ENCODE assay signal across 8 cellular contexts in genomic region chr18:46097853-46098615, GRCh38. TPM values are rescaled to one million over a fixed set of nuclear protein-coding genes. Genes with fewer than 3 reads are reported as not detected.
DNase-seq lines count a peak whose midpoint lies in the region; ATAC-seq and TF ChIP-seq lines count a peak whose summit lies in the region.

Gene ATP5F1A (minus strand): TSS chr18:46098296. CDS start chr18:46098231, 65 bp downstream.

- no peaks in the 10 kb centered on the region for H3K9me2 ChIP-seq in PC-3 (replicated peaks; ENCODE audit: low read length)

- H3K36me3 ChIP-seq in HUES64 (ENCODE audit: insufficient read depth, low read length): peaks cover 26% of the 10 kb centered on the region
- no peaks in the 10 kb centered on the region for H3K36me3 ChIP-seq in PC-3 (ENCODE audit: low read depth, low read length)
- H3K36me3 ChIP-seq in esophagus squamous epithelium: peaks cover 4 to 24% (median 13%) of the 10 kb centered on the region in 3 donors

- no peak for TF ChIP-seq CTCF in PC-3 (conservative IDR thresholded peaks at IDR 0.05; ENCODE audit: low read depth, low read length)
- no peak for TF ChIP-seq CTCF in esophagus squamous epithelium (IDR thresholded peaks at IDR 0.05)

- H3K4me1 ChIP-seq in HUES64 (ENCODE audit: insufficient read depth, low read length): peaks cover 9% of the 10 kb centered on the region
- H3K4me1 ChIP-seq in PC-3 (ENCODE audit: insufficient read depth, low read length): peaks cover 6% of the 10 kb centered on the region; the same call in 1 of the 2 replicates
- H3K4me1 ChIP-seq in esophagus squamous epithelium: peaks cover 16 to 50% (median 18%) of the 10 kb centered on the region in 3 donors

- DNase-seq in DMS114 treated with DMSO at 0.1 percent for 48 hours (lab: John Stamatoyannopoulos, UW; ENCODE audit: unreplicated experiment): peak; percentile 80
- peak; percentile 52 for DNase-seq in PC-3
- DNase-seq in activated T-cell treated with anti-CD3 and anti-CD28 coated beads, Interleukin-2, amount 50 U/mL, for 4 hours: peak; percentile 78
- DNase-seq in esophagus squamous epithelium (lab: John Stamatoyannopoulos, UW): peak; percentile 34
- DNase-seq in naive B cell: peak; percentile 89

- no peaks in the 10 kb centered on the region for H3K9me3 Mint-ChIP-seq in activated T-cell treated with anti-CD3 and anti-CD28 coated beads, Interleukin-2, amount 50 U/mL, for 4 hours
- H3K9me3 Mint-ChIP-seq in naive B cell: no peaks in the 10 kb centered on the region
- H3K9me3 Mint-ChIP-seq in stimulated activated memory B cell treated with anti-CD40 and anti-IgM and Interleukin-4, amounts not matched to agents 10 μg/mL and 1 μg/mL and 100 μg/mL, for 72 hours: no peaks in the 10 kb centered on the region

- intact Hi-C loops in PC-3 (cut with micrococcal nuclease): no loop called here
- intact Hi-C loops in esophagus squamous epithelium (cut with DNase I): no loop called here

- H3K27me3 ChIP-seq in HUES64 (ENCODE audit: insufficient read depth, low read length): no peaks in the 10 kb centered on the region
- no peaks in the 10 kb centered on the region for H3K27me3 ChIP-seq in PC-3 (ENCODE audit: low read length)
- H3K27me3 ChIP-seq in esophagus squamous epithelium: no peaks in the 10 kb centered on the region

- peaks cover 49% of the 10 kb centered on the region for H3K79me2 ChIP-seq in PC-3 (ENCODE audit: low read length)

- peak within 1 kb of the TSS; percentile 96 for H2AFZ ChIP-seq in PC-3 (ENCODE audit: low read length)

- POLR2A ChIA-PET in PC-3 (lab: Charles Lee; ENCODE audit: unreplicated experiment): interaction anchor here (0.6 kb wide), 2 partner anchors 75 to 1052 kb away, joined by 3 to 4 read pairs; no protein-coding TSS in a partner anchor

- H3K4me1 Mint-ChIP-seq in activated T-cell treated with anti-CD3 and anti-CD28 coated beads, Interleukin-2, amount 50 U/mL, for 4 hours (ENCODE audit: low read depth): peaks cover 32% of the 10 kb centered on the region
- peaks cover 5 to 46% (median 18%) of the 10 kb centered on the region in 3 donors for H3K4me1 Mint-ChIP-seq in naive B cell
- peaks cover 29% of the 10 kb centered on the region for H3K4me1 Mint-ChIP-seq in stimulated activated memory B cell treated with anti-CD40 and anti-IgM and Interleukin-4, amounts not matched to agents 10 μg/mL and 1 μg/mL and 100 μg/mL, for 72 hours

- peak within 1 kb of the TSS; percentile 95 for H3K4me3 ChIP-seq in HUES64 (ENCODE audit: low read length)
- H3K4me3 ChIP-seq in PC-3 (ENCODE audit: low read length): peak within 1 kb of the TSS; percentile 95
- peak within 1 kb of the TSS; percentile 67 to 96 (median 92) for H3K4me3 ChIP-seq in esophagus squamous epithelium

- no peaks in the 10 kb centered on the region for H3K27me3 Mint-ChIP-seq in activated T-cell treated with anti-CD3 and anti-CD28 coated beads, Interleukin-2, amount 50 U/mL, for 4 hours (ENCODE audit: low read depth)
- no peaks in the 10 kb centered on the region for H3K27me3 Mint-ChIP-seq in naive B cell
- no peaks in the 10 kb centered on the region for H3K27me3 Mint-ChIP-seq in stimulated activated memory B cell treated with anti-CD40 and anti-IgM and Interleukin-4, amounts not matched to agents 10 μg/mL and 1 μg/mL and 100 μg/mL, for 72 hours

- peak in 2 of 4 donors; percentile 61 to 87 for TF ChIP-seq POLR2A in esophagus squamous epithelium (IDR thresholded peaks at IDR 0.05)

- ATAC-seq in GM21447 (IDR thresholded peaks at IDR 0.05; ENCODE audit: unreplicated experiment): peak; percentile 79
- peak; percentile 93 for ATAC-seq in PC-3
- ATAC-seq in activated T-cell treated with anti-CD3 and anti-CD28 coated beads, Interleukin-2, amount 50 U/mL, for 4 hours: peak; percentile 89 to 93
- peak; percentile 85 to 88 for ATAC-seq in naive B cell (ENCODE audit: low read depth in 2 of 2)
- peak; percentile 94 for ATAC-seq in stimulated activated memory B cell treated with anti-CD40 and anti-IgM and Interleukin-4, amounts not matched to agents 10 μg/mL and 1 μg/mL and 100 μg/mL, for 72 hours

- H3K4me3 Mint-ChIP-seq in activated T-cell treated with anti-CD3 and anti-CD28 coated beads, Interleukin-2, amount 50 U/mL, for 4 hours: peak within 1 kb of the TSS; percentile 99
- H3K4me3 Mint-ChIP-seq in naive B cell: peak within 1 kb of the TSS; percentile 90 to 98 (median 96)
- peak within 1 kb of the TSS; percentile 93 for H3K4me3 Mint-ChIP-seq in stimulated activated memory B cell treated with anti-CD40 and anti-IgM and Interleukin-4, amounts not matched to agents 10 μg/mL and 1 μg/mL and 100 μg/mL, for 72 hours

- H3K36me3 Mint-ChIP-seq in activated T-cell treated with anti-CD3 and anti-CD28 coated beads, Interleukin-2, amount 50 U/mL, for 4 hours (ENCODE audit: insufficient read depth): peaks cover 16% of the 10 kb centered on the region
- H3K36me3 Mint-ChIP-seq in naive B cell: no peaks in the 10 kb centered on the region
- H3K36me3 Mint-ChIP-seq in stimulated activated memory B cell treated with anti-CD40 and anti-IgM and Interleukin-4, amounts not matched to agents 10 μg/mL and 1 μg/mL and 100 μg/mL, for 72 hours: peaks cover 13% of the 10 kb centered on the region

- H3K4me2 ChIP-seq in PC-3 (ENCODE audit: low read length): peak within 1 kb of the TSS; percentile 85

- H4K20me1 ChIP-seq in PC-3 (ENCODE audit: low read length): 0 out of 2 replicates have a peak, but pooled peaks cover 3% of the 10 kb centered on the region

- H3K9ac ChIP-seq in HUES64 (ENCODE audit: low read depth, low read length) (peak within 1 kb of the TSS; percentile 97), PC-3 (ENCODE audit: low read length) (peak within 1 kb of the TSS; percentile 94)

- CTCF ChIA-PET in PC-3 (lab: Charles Lee): no interaction called here

- WGBS in HUES64: under 1% methylated on average over 44 of the region's 49 CpGs
- 0 to 1% methylated on average over 21 to 28 of the region's 49 CpGs for WGBS in esophagus squamous epithelium, 2 donors

- peak within 1 kb of the TSS; percentile 95 to 99 (median 98) for H3K27ac Mint-ChIP-seq in naive B cell
- peak within 1 kb of the TSS; percentile 93 for H3K27ac Mint-ChIP-seq in stimulated activated memory B cell treated with anti-CD40 and anti-IgM and Interleukin-4, amounts not matched to agents 10 μg/mL and 1 μg/mL and 100 μg/mL, for 72 hours

- no TSS peak for BruUV-seq in PC-3 (replicated peaks; lab: Mats Ljungman, UMichigan)

- H3K9me3 ChIP-seq in HUES64 (ENCODE audit: insufficient read depth, low read depth, low read length) (no peaks in the 10 kb centered on the region), PC-3 (ENCODE audit: low read length) (no peaks in the 10 kb centered on the region), esophagus squamous epithelium (no peaks in the 10 kb centered on the region)

- H3K27ac ChIP-seq in HUES64 (ENCODE audit: low read depth, low read length): peak within 1 kb of the TSS; percentile 95
- H3K27ac ChIP-seq in PC-3 (ENCODE audit: low read length): peak within 1 kb of the TSS; percentile 64
- peak within 1 kb of the TSS; percentile 90 to 95 (median 93) for H3K27ac ChIP-seq in esophagus squamous epithelium

- H3F3A ChIP-seq in PC-3 (ENCODE audit: low read length, unreplicated experiment): no peaks in the 10 kb centered on the region

RNA-seq across cellular contexts. Expression of gene ATP5F1A, which starts in this region (rescaled TPM):
- polyA plus RNA-seq in HUES64 (2013, experiment 1 of 2): 558 TPM
- polyA plus RNA-seq in HUES64 (2013, experiment 2 of 2): 590 TPM
- 243 and 250 TPM in 2 replicates for total RNA-seq in PC-3 (2014; rRNA removed)
- 100 to 1,000 TPM; 459 to 501 (median 492) TPM for total RNA-seq in activated T-cell treated with anti-CD3 and anti-CD28 coated beads, Interleukin-2, amount 50 U/mL, for 4 hours
- total RNA-seq in esophagus squamous epithelium: 100 to 1,000 TPM; 404 to 773 (median 503) TPM
- polyA plus RNA-seq in naive B cell (ENCODE audit: low read depth in 6 of 6): 100 to 1,000 TPM; 349 to 555 (median 393) TPM

Comparison
In these comparisons a context has a peak if more than half of its experiments do, and no peak if none do; other contexts are left out.
1. Peak in every context shown above with its lines: DNase-seq, ATAC-seq, H3K4me3 ChIP-seq and H3K27ac ChIP-seq.
2. DNase-seq: peak in every context shown above with its lines; median percentile 89 in naive B cell; 80 in DMS114 treated with DMSO at 0.1 percent for 48 hours; 78 in activated T-cell treated with anti-CD3 and anti-CD28 coated beads, Interleukin-2, amount 50 U/mL, for 4 hours; 52 in PC-3; 34 in esophagus squamous epithelium.